19 cellular contexts compared by ENCODE assay signal in the genomic region with DNA sequence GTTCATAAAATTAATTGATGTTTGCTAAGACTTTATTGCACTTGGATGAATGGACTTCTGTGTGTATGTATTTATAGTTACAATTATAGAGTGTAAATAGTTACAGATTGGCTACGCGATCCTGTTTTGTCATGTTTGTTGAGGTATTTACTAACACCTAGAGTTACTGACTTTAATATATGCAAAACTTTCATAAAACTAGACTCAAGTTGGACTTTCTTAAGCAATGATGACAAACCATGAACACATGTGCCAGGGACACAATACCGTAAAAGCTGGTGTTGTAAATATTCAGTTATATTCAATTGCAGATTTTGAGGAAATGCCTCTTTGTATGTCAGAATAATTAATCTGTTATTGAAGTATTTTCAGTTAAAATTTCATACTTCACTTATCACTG. TPM values are rescaled to one million over a fixed set of nuclear protein-coding genes. Genes with fewer than 3 reads are reported as not detected.
"Had no signal": no experiment of that assay in that cellular context is flagged by ENCODE, and none has a peak within 500 bp of the region (broad histone marks: within the 10 kb centered on the region; RNA-seq: fewer than 3 reads in every experiment).

No MANE protein-coding gene starts in this region.

- H3K4me3 Mint-ChIP-seq: effector memory CD8-positive, alpha-beta T cell; immature natural killer cell; naive thymus-derived CD8-positive, alpha-beta T cell; neural crest cell; stimulated activated naive B cell treated with anti-CD40 and anti-IgM and Interleukin-4, amounts not matched to agents 10 μg/mL and 1 μg/mL and 100 μg/mL, for 72 hours; stimulated activated naive CD8-positive, alpha-beta T cell treated with anti-CD3 and anti-CD28 coated beads, Interleukin-15, amount 100 ng/mL, for 72 hours had no signal

- H3K4me1 Mint-ChIP-seq: immature natural killer cell had no signal

- H3K9me3 Mint-ChIP-seq: neural crest cell had no signal

- H3K27ac ChIP-seq: esophagus squamous epithelium, gastroesophageal sphincter, right atrium auricular region, sigmoid colon, skin epidermis had no signal

- H3K9me3 ChIP-seq: esophagus squamous epithelium, gastroesophageal sphincter, mucosa of descending colon, right atrium auricular region, sigmoid colon had no signal

- H3K36me3 ChIP-seq: esophagus squamous epithelium, gastroesophageal sphincter, right atrium auricular region, sigmoid colon had no signal

- H3K4me3 ChIP-seq: esophagus squamous epithelium, gastroesophageal sphincter, mucosa of descending colon, right atrium auricular region, sigmoid colon, skin epidermis had no signal

- H3K27ac Mint-ChIP-seq: effector memory CD8-positive, alpha-beta T cell; immature natural killer cell; naive thymus-derived CD8-positive, alpha-beta T cell; stimulated activated naive B cell treated with anti-CD40 and anti-IgM and Interleukin-4, amounts not matched to agents 10 μg/mL and 1 μg/mL and 100 μg/mL, for 72 hours; stimulated activated naive CD8-positive, alpha-beta T cell treated with anti-CD3 and anti-CD28 coated beads, Interleukin-15, amount 100 ng/mL, for 72 hours had no signal

- DNase-seq: effector memory CD8-positive, alpha-beta T cell; esophagus squamous epithelium; immature natural killer cell; mucosa of descending colon; naive thymus-derived CD8-positive, alpha-beta T cell; sigmoid colon; stimulated activated CD4-positive, alpha-beta T cell treated with anti-CD3 and anti-CD28 coated beads, Interleukin-2, amount 100 ng/mL, for 24 hours; stimulated activated CD4-positive, alpha-beta T cell treated with anti-CD3 and anti-CD28 coated beads, Interleukin-4, amount 100 ng/mL, for 4 hours; stimulated activated naive B cell treated with anti-CD40 and anti-IgM and Interleukin-4, amounts not matched to agents 10 μg/mL and 1 μg/mL and 100 μg/mL, for 72 hours; stimulated activated naive CD8-positive, alpha-beta T cell treated with anti-CD3 and anti-CD28 coated beads, Interleukin-15, amount 100 ng/mL, for 72 hours; trophoblast cell had no signal

RNA-seq across cellular contexts. Expression of a gene that starts 6.1 kb away (rescaled TPM):
- total RNA-seq: epithelial cell of proximal tubule; kidney epithelial cell; naive thymus-derived CD8-positive, alpha-beta T cell; right atrium auricular region; subcutaneous adipose tissue had no signal
- polyA plus RNA-seq: immature natural killer cell; liver; naive thymus-derived CD8-positive, alpha-beta T cell had no signal
